36 cellular contexts compared by ENCODE assay signal in genomic region chr2:182252534-182252933, GRCh38.
"Had no signal": no experiment of that assay in that cellular context is flagged by ENCODE, and none has a peak within 500 bp of the region (broad histone marks: within the 10 kb centered on the region; RNA-seq: fewer than 3 reads in every experiment).

No MANE protein-coding gene starts in this region.

- H3K36me3 ChIP-seq: ascending aorta, cardiac muscle cell had no signal

- H3K27ac Mint-ChIP-seq: activated B cell treated with CpG ODN at 0.5 μM for 24 hours; activated CD4-positive, alpha-beta memory T cell treated with anti-CD3 and anti-CD28 coated beads, Interleukin-2, amount 10 ng/mL, durations not matched to agents 7 days and 5 days; activated CD4-positive, alpha-beta T cell treated with anti-CD3 and anti-CD28 coated beads, Interleukin-2, amount 10 ng/mL, durations not matched to agents 7 days and 5 days; activated CD8-positive, alpha-beta memory T cell treated with anti-CD3 and anti-CD28 coated beads, Interleukin-2, amount 10 ng/mL, durations not matched to agents 7 days and 5 days; activated CD8-positive, alpha-beta T cell treated with anti-CD3 and anti-CD28 coated beads, Interleukin-2, amount 10 ng/mL, durations not matched to agents 7 days and 5 days; activated naive CD4-positive, alpha-beta T cell treated with anti-CD3 and anti-CD28 coated beads, Interleukin-2, amount 10 ng/mL, durations not matched to agents 7 days and 5 days; activated naive CD4-positive, alpha-beta T cell treated with anti-CD3 and anti-CD28 coated beads, Interleukin-2, amount 50 U/mL, for 24 hours; activated naive CD8-positive, alpha-beta T cell; activated naive CD8-positive, alpha-beta T cell treated with anti-CD3 and anti-CD28 coated beads, Interleukin-2, amount 10 ng/mL, durations not matched to agents 7 days and 5 days; activated naive CD8-positive, alpha-beta T cell treated with anti-CD3 and anti-CD28 coated beads, Interleukin-2, amount 50 U/mL, for 24 hours; activated T-cell treated with anti-CD3 and anti-CD28 coated beads, Interleukin-2, amount 50 U/mL, for 24 hours; activated T-helper 2 cell treated with anti-CD3 and anti-CD28 coated beads, Interferon-gamma antibody, Interleukin-2, Interleukin-4, amounts not matched to agents 10 μg/mL and 5 μg/mL and 100 μg/mL, durations not matched to agents 14 hours and 24 hours and 36 hours; brain; T-helper 1 cell treated with Interleukin-12 subunit alpha and Interleukin-12 subunit beta and Interleukin-4 antibody, amounts not matched to agents 30 μg/mL and 1 μg/mL, for 36 hours; T-helper 2 cell treated with Interferon-gamma antibody and Interleukin-4, amounts not matched to agents 5 μg/mL and 100 μg/mL, for 36 hours had no signal

- H3K4me1 ChIP-seq: ascending aorta had no signal

- H3K4me3 ChIP-seq: ascending aorta, cardiac muscle cell had no signal

- H3K4me3 Mint-ChIP-seq: activated B cell treated with CpG ODN at 0.5 μM for 24 hours; activated CD4-positive, alpha-beta memory T cell treated with anti-CD3 and anti-CD28 coated beads, Interleukin-2, amount 10 ng/mL, durations not matched to agents 7 days and 5 days; activated CD4-positive, alpha-beta T cell treated with anti-CD3 and anti-CD28 coated beads, Interleukin-2, amount 10 ng/mL, durations not matched to agents 7 days and 5 days; activated CD8-positive, alpha-beta memory T cell treated with anti-CD3 and anti-CD28 coated beads, Interleukin-2, amount 10 ng/mL, durations not matched to agents 7 days and 5 days; activated CD8-positive, alpha-beta T cell treated with anti-CD3 and anti-CD28 coated beads, Interleukin-2, amount 10 ng/mL, durations not matched to agents 7 days and 5 days; activated naive CD4-positive, alpha-beta T cell treated with anti-CD3 and anti-CD28 coated beads, Interleukin-2, amount 10 ng/mL, durations not matched to agents 7 days and 5 days; activated naive CD4-positive, alpha-beta T cell treated with anti-CD3 and anti-CD28 coated beads, Interleukin-2, amount 50 U/mL, for 24 hours; activated naive CD8-positive, alpha-beta T cell; activated naive CD8-positive, alpha-beta T cell treated with anti-CD3 and anti-CD28 coated beads, Interleukin-2, amount 10 ng/mL, durations not matched to agents 7 days and 5 days; activated naive CD8-positive, alpha-beta T cell treated with anti-CD3 and anti-CD28 coated beads, Interleukin-2, amount 50 U/mL, for 24 hours; activated T-cell treated with anti-CD3 and anti-CD28 coated beads, Interleukin-2, amount 50 U/mL, for 24 hours; brain; T-helper 1 cell treated with Interleukin-12 subunit alpha and Interleukin-12 subunit beta and Interleukin-4 antibody, amounts not matched to agents 30 μg/mL and 1 μg/mL, for 36 hours; T-helper 2 cell treated with Interferon-gamma antibody and Interleukin-4, amounts not matched to agents 5 μg/mL and 100 μg/mL, for 36 hours had no signal

- H3K27ac ChIP-seq: ascending aorta, cardiac muscle cell, VCaP had no signal

- H3K4me1 Mint-ChIP-seq: activated B cell treated with CpG ODN at 0.5 μM for 24 hours; activated CD4-positive, alpha-beta memory T cell treated with anti-CD3 and anti-CD28 coated beads, Interleukin-2, amount 10 ng/mL, durations not matched to agents 7 days and 5 days; activated CD4-positive, alpha-beta T cell treated with anti-CD3 and anti-CD28 coated beads, Interleukin-2, amount 10 ng/mL, durations not matched to agents 7 days and 5 days; activated CD8-positive, alpha-beta memory T cell treated with anti-CD3 and anti-CD28 coated beads, Interleukin-2, amount 10 ng/mL, durations not matched to agents 7 days and 5 days; activated naive CD4-positive, alpha-beta T cell treated with anti-CD3 and anti-CD28 coated beads, Interleukin-2, amount 10 ng/mL, durations not matched to agents 7 days and 5 days; activated naive CD4-positive, alpha-beta T cell treated with anti-CD3 and anti-CD28 coated beads, Interleukin-2, amount 50 U/mL, for 24 hours; activated naive CD8-positive, alpha-beta T cell treated with anti-CD3 and anti-CD28 coated beads, Interleukin-2, amount 10 ng/mL, durations not matched to agents 7 days and 5 days; activated naive CD8-positive, alpha-beta T cell treated with anti-CD3 and anti-CD28 coated beads, Interleukin-2, amount 50 U/mL, for 24 hours had no signal

- FAIRE-seq: bronchial epithelial cell, TTC549 had no signal

- H3K27me3 ChIP-seq: ascending aorta, cardiac muscle cell had no signal

- ATAC-seq: activated CD8-positive, alpha-beta memory T cell treated with anti-CD3 and anti-CD28 coated beads, Interleukin-2, amount 10 ng/mL, durations not matched to agents 7 days and 5 days; activated CD8-positive, alpha-beta T cell treated with anti-CD3 and anti-CD28 coated beads, Interleukin-2, amount 10 ng/mL, durations not matched to agents 7 days and 5 days; activated naive CD8-positive, alpha-beta T cell treated with anti-CD3 and anti-CD28 coated beads, Interleukin-2, amount 50 U/mL, for 24 hours had no signal

- H3K27me3 Mint-ChIP-seq: activated CD4-positive, alpha-beta memory T cell treated with anti-CD3 and anti-CD28 coated beads, Interleukin-2, amount 10 ng/mL, durations not matched to agents 7 days and 5 days; activated CD4-positive, alpha-beta T cell treated with anti-CD3 and anti-CD28 coated beads, Interleukin-2, amount 10 ng/mL, durations not matched to agents 7 days and 5 days; activated CD8-positive, alpha-beta memory T cell treated with anti-CD3 and anti-CD28 coated beads, Interleukin-2, amount 10 ng/mL, durations not matched to agents 7 days and 5 days; activated naive CD4-positive, alpha-beta T cell treated with anti-CD3 and anti-CD28 coated beads, Interleukin-2, amount 10 ng/mL, durations not matched to agents 7 days and 5 days; activated naive CD4-positive, alpha-beta T cell treated with anti-CD3 and anti-CD28 coated beads, Interleukin-2, amount 50 U/mL, for 24 hours; activated naive CD8-positive, alpha-beta T cell treated with anti-CD3 and anti-CD28 coated beads, Interleukin-2, amount 10 ng/mL, durations not matched to agents 7 days and 5 days; activated naive CD8-positive, alpha-beta T cell treated with anti-CD3 and anti-CD28 coated beads, Interleukin-2, amount 50 U/mL, for 24 hours; brain had no signal

- DNase-seq: activated B cell treated with CpG ODN at 0.5 μM for 24 hours; activated CD4-positive, alpha-beta memory T cell treated with anti-CD3 and anti-CD28 coated beads, Interleukin-2, amount 10 ng/mL, durations not matched to agents 7 days and 5 days; activated CD4-positive, alpha-beta T cell treated with anti-CD3 and anti-CD28 coated beads for 4 hours; activated CD4-positive, alpha-beta T cell treated with anti-CD3 and anti-CD28 coated beads, Interleukin-2, amount 10 ng/mL, durations not matched to agents 7 days and 5 days; activated CD4-positive, alpha-beta T cell treated with anti-CD3 and anti-CD28 coated beads, Interleukin-2, amount 50 U/mL, for 48 hours; activated CD4-positive, CD25-positive, alpha-beta regulatory T cell treated with anti-CD3 and anti-CD28 coated beads, Interleukin-2, amount 50 U/mL, for 72 hours; activated CD8-positive, alpha-beta memory T cell treated with anti-CD3 and anti-CD28 coated beads for 24 hours; activated CD8-positive, alpha-beta memory T cell treated with anti-CD3 and anti-CD28 coated beads, Interleukin-2, amount 10 ng/mL, durations not matched to agents 7 days and 5 days; activated CD8-positive, alpha-beta memory T cell treated with anti-CD3 and anti-CD28 coated beads, Interleukin-2, amount 50 U/mL, for 48 hours; activated CD8-positive, alpha-beta T cell treated with anti-CD3 and anti-CD28 coated beads, Interleukin-2, amount 10 ng/mL, durations not matched to agents 7 days and 5 days; activated effector memory CD4-positive, alpha-beta T cell treated with Interleukin-2 at 50 U/mL for 16 hours; activated gamma-delta T cell; activated naive CD4-positive, alpha-beta T cell treated with anti-CD3 and anti-CD28 coated beads, Interleukin-2, amount 10 ng/mL, durations not matched to agents 7 days and 5 days; activated naive CD4-positive, alpha-beta T cell treated with Interleukin-2 at 50 U/mL for 16 hours; activated naive CD8-positive, alpha-beta T cell treated with anti-CD3 and anti-CD28 coated beads, Interleukin-2, amount 10 ng/mL, durations not matched to agents 7 days and 5 days; activated naive CD8-positive, alpha-beta T cell treated with anti-CD3 and anti-CD28 coated beads, Interleukin-2, amount 50 U/mL, for 24 hours; activated T-cell treated with anti-CD3 and anti-CD28 coated beads, Interleukin-2, amount 50 U/mL, for 24 hours; activated T-cell treated with anti-CD3 and anti-CD28 coated beads, Interleukin-2, amount 50 U/mL, for 48 hours; amygdala; anterior cingulate cortex; central memory CD4-positive, alpha-beta T cell; SW 1271; T-helper 1 cell; T-helper 2 cell; T-helper 9 cell had no signal

- H3K9me3 Mint-ChIP-seq: activated CD4-positive, alpha-beta memory T cell treated with anti-CD3 and anti-CD28 coated beads, Interleukin-2, amount 10 ng/mL, durations not matched to agents 7 days and 5 days; activated CD4-positive, alpha-beta T cell treated with anti-CD3 and anti-CD28 coated beads, Interleukin-2, amount 10 ng/mL, durations not matched to agents 7 days and 5 days; activated naive CD4-positive, alpha-beta T cell treated with anti-CD3 and anti-CD28 coated beads, Interleukin-2, amount 50 U/mL, for 24 hours; activated naive CD8-positive, alpha-beta T cell treated with anti-CD3 and anti-CD28 coated beads, Interleukin-2, amount 10 ng/mL, durations not matched to agents 7 days and 5 days; activated naive CD8-positive, alpha-beta T cell treated with anti-CD3 and anti-CD28 coated beads, Interleukin-2, amount 50 U/mL, for 24 hours; activated T-cell treated with anti-CD3 and anti-CD28 coated beads, Interleukin-2, amount 50 U/mL, for 24 hours; activated T-helper 2 cell treated with anti-CD3 and anti-CD28 coated beads, Interferon-gamma antibody, Interleukin-2, Interleukin-4, amounts not matched to agents 10 μg/mL and 5 μg/mL and 100 μg/mL, durations not matched to agents 14 hours and 24 hours and 36 hours; T-helper 1 cell treated with Interleukin-12 subunit alpha and Interleukin-12 subunit beta and Interleukin-4 antibody, amounts not matched to agents 30 μg/mL and 1 μg/mL, for 36 hours; T-helper 2 cell treated with Interferon-gamma antibody and Interleukin-4, amounts not matched to agents 5 μg/mL and 100 μg/mL, for 36 hours had no signal

- H3K36me3 Mint-ChIP-seq: activated CD8-positive, alpha-beta memory T cell treated with anti-CD3 and anti-CD28 coated beads, Interleukin-2, amount 10 ng/mL, durations not matched to agents 7 days and 5 days; activated naive CD4-positive, alpha-beta T cell treated with anti-CD3 and anti-CD28 coated beads, Interleukin-2, amount 10 ng/mL, durations not matched to agents 7 days and 5 days; activated naive CD4-positive, alpha-beta T cell treated with anti-CD3 and anti-CD28 coated beads, Interleukin-2, amount 50 U/mL, for 24 hours; activated naive CD8-positive, alpha-beta T cell; activated naive CD8-positive, alpha-beta T cell treated with anti-CD3 and anti-CD28 coated beads, Interleukin-2, amount 10 ng/mL, durations not matched to agents 7 days and 5 days had no signal

- H3K9me3 ChIP-seq: ascending aorta had no signal
